8 cellular contexts compared by ENCODE assay signal in the genomic region with DNA sequence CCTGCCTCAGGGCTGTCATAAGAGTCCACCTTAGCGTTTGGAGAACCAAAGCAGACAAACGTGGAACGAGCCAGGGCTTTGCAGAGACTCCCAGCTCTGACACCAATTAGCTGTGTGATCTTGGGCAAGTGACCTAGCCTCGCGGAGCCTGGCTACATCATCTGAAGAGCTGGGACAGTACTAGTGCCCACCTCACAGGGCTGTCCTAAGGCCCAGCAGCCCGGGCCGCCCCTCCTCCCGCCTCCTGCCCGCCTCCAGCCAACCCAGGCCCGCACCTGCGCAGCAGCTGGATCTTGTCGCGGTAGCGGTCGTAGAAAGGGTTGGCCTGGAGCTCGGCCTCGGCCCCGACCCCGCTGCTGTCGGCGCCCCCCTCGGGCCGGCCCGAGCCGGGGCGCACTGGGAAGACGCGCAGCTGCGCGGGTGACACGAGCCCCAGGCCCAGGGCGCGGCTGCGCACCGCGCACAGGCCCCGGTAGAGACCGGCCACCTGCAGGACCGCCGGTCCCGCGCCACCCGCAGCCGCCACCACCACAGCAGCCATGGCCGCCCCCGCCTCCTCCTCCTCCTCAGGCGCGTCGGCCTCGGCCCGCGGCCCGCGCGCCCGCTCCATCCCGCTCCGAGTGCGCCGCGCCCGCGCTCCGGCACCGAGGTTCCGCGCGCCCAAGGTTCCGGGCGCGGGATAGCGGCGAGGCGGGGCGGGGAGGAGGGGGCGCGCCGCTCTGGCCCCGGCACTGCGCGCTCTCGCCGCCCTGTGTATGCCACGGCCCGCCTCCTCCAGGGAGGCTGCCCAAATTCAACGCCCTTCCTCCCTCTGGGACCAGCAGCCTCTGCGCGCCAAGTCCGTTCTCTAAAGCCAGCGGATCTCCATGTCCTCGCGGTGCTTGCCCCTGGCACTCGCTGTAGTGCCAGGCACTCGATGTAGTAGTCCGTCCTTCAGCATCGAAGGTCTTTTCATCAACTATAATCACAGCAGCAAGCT. TPM values are rescaled to one million over a fixed set of nuclear protein-coding genes. Genes with fewer than 3 reads are reported as not detected.
DNase-seq lines count a peak whose midpoint lies in the region; FAIRE-seq and TF ChIP-seq lines count a peak whose summit lies in the region.

ATPAF1 (minus strand) TSS at position 583 of the 979 bp plus-strand sequence; CDS start at position 541, 42 bp downstream.

- H3K27ac ChIP-seq in astrocyte (ENCODE audit: low read depth, low read length): no peak within 1 kb of the TSS

- peak within 1 kb of the TSS; percentile 92 for H2AFZ ChIP-seq in astrocyte (ENCODE audit: low read depth, low read length)

- H3K36me3 Mint-ChIP-seq in HFFc6 (ENCODE audit: low read depth) (peaks cover 8% of the 10 kb centered on the region), astrocyte (ENCODE audit: low read depth, unreplicated experiment) (peaks cover 6% of the 10 kb centered on the region)

- peaks cover 14% of the 10 kb centered on the region for H4K20me1 ChIP-seq in astrocyte (ENCODE audit: insufficient read depth, low read length)

- peaks cover 15% of the 10 kb centered on the region for H3K4me1 Mint-ChIP-seq in HFFc6 (ENCODE audit: low read depth)
- H3K4me1 Mint-ChIP-seq in astrocyte (ENCODE audit: low read depth, unreplicated experiment): peaks cover 4% of the 10 kb centered on the region

- H3K4me3 Mint-ChIP-seq in HFFc6: peak within 1 kb of the TSS; percentile 89
- peak within 1 kb of the TSS; percentile 85 for H3K4me3 Mint-ChIP-seq in astrocyte (ENCODE audit: unreplicated experiment)

- peaks cover 6% of the 10 kb centered on the region for H3K36me3 ChIP-seq in astrocyte (ENCODE audit: insufficient read depth, low read length)

- H3K27ac Mint-ChIP-seq in HFFc6 (0 out of 2 replicates have a peak within 1 kb of the TSS, but pooled peaks have one; percentile 11), astrocyte (ENCODE audit: unreplicated experiment) (no peak within 1 kb of the TSS)

- peaks cover 8% of the 10 kb centered on the region for H3K4me1 ChIP-seq in astrocyte (ENCODE audit: insufficient read depth, low read length)

- peak within 1 kb of the TSS; percentile 91 for H3K4me2 ChIP-seq in astrocyte (ENCODE audit: low read length)

- H3K9me3 ChIP-seq in astrocyte (ENCODE audit: insufficient read depth, low read depth, low read length): no peaks in the 10 kb centered on the region

- peak; percentile 12 for TF ChIP-seq CTCF in GM10266 (IDR thresholded peaks at IDR 0.05; ENCODE audit: control insufficient read depth, insufficient read depth, low read depth, missing control alignments)
- TF ChIP-seq CTCF in HFFc6 (IDR thresholded peaks at IDR 0.05): no peak
- no peak for TF ChIP-seq CTCF in astrocyte (IDR thresholded peaks at IDR 0.05; ENCODE audit: insufficient read depth, low read depth, low read length)

- peak within 1 kb of the TSS; percentile 62 for H3K4me3 ChIP-seq in astrocyte (ENCODE audit: insufficient read depth, low read depth, low read length)

- H3K9ac ChIP-seq in astrocyte (ENCODE audit: low read length): peak within 1 kb of the TSS; percentile 69

- peaks cover 14% of the 10 kb centered on the region for H3K79me2 ChIP-seq in astrocyte (ENCODE audit: insufficient read depth, low read length)

- FAIRE-seq in astrocyte (lab: Jason Lieb, UNC): no peak

- H3K9me3 Mint-ChIP-seq in HFFc6: no peaks in the 10 kb centered on the region
- no peaks in the 10 kb centered on the region for H3K9me3 Mint-ChIP-seq in astrocyte (ENCODE audit: unreplicated experiment)

- H3K27me3 ChIP-seq in astrocyte (ENCODE audit: insufficient read depth, low read length): no peaks in the 10 kb centered on the region

- DNase-seq in GM10266 (ENCODE audit: extremely low spot score): peak; percentile 84
- DNase-seq in HFFc6: peak; percentile 9
- peak; percentile 53 for DNase-seq in NCI-H1105 (lab: John Stamatoyannopoulos, UW)
- DNase-seq in T-helper 22 cell (ENCODE audit: low read depth): peak; percentile 25
- peak; percentile 59 for DNase-seq in astrocyte (ENCODE audit: low read depth)
- DNase-seq in hippocampal formation (lab: John Stamatoyannopoulos, UW): peak; percentile 55 to 75
- DNase-seq in retina: peak; percentile 79
- DNase-seq in NCI-H1048 (lab: John Stamatoyannopoulos, UW): no peak

- H3K27me3 Mint-ChIP-seq in HFFc6 (ENCODE audit: insufficient read depth) (no peaks in the 10 kb centered on the region; the same call in 1 of the 2 replicates), astrocyte (ENCODE audit: low read depth, unreplicated experiment) (no peaks in the 10 kb centered on the region)

RNA-seq across cellular contexts. Expression of gene ATPAF1, which starts in this region (rescaled TPM):
- 10 to 100 TPM; 32.7 to 42.9 (median 41.5) TPM for total RNA-seq in HFFc6 (2021; fragmentation: NEBNext Ultra II Directional; extraction: Animal tissue kit (Norgen Biotek cat#: 25700))
- 19.3 and 20.2 TPM in 2 replicates for total RNA-seq in astrocyte
